In the genomic region with DNA sequence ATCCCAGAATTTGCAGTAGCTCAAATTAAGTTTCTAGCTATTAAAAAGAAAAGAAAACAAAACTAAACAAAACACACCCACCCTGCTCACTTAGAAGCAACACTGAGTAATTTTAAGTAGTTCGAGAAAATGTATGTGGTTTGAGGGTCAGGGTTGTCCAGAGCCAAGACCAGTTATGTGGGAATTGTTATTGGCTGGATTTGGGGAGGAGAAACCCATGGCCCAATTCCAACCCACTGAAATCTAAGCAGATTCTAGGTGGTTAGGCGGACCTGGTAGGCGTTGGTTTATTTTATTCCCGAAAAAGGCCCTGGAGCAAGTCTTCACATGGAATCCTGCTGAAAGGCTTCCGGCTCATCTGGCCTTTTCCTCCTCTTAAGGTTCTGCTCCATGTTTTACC, we compare ENCODE assay signal across 14 cellular contexts.
DNase-seq lines count a peak whose midpoint lies in the region; TF ChIP-seq lines count a peak whose summit lies in the region.
"Had no signal": no experiment of that assay in that cellular context is flagged by ENCODE, and none has a peak within 500 bp of the region (broad histone marks: within the 10 kb centered on the region; RNA-seq: fewer than 3 reads in every experiment).

No MANE protein-coding gene starts in this region.

- H4K12ac ChIP-seq in trophoblast cell (ENCODE audit: low read depth, low read length) = no peak overlapping the region

- no peak overlapping the region for H2AK5ac ChIP-seq in trophoblast cell (ENCODE audit: low read length)

- H2BK5ac ChIP-seq in trophoblast cell (ENCODE audit: low read depth, low read length, poor library complexity) = no peak overlapping the region

- H3K36me3 ChIP-seq in SJSA1 (peaks cover 6% of the 10 kb centered on the region), fibroblast of lung (ENCODE audit: control insufficient read depth, insufficient read depth, low read length) (no peaks in the 10 kb centered on the region), trophoblast cell (ENCODE audit: control insufficient read depth in 1 of 2, insufficient read depth in 2 of 2, low read length in 2 of 2) (peaks cover 2 to 6% of the 10 kb centered on the region in 2 experiments)
- H3K36me3 ChIP-seq: ovary had no signal

- peak overlapping the region; percentile 30 for H3K4me2 ChIP-seq in fibroblast of lung (ENCODE audit: extremely low read depth, insufficient read depth, low read length)
- H3K4me2 ChIP-seq in trophoblast cell (ENCODE audit: low read length) = no peak overlapping the region

- no peak overlapping the region for H4K8ac ChIP-seq in trophoblast cell (ENCODE audit: low read depth, low read length)

- H3K14ac ChIP-seq in trophoblast cell (ENCODE audit: low read length) = no peak overlapping the region

- H2AFZ ChIP-seq in fibroblast of lung (ENCODE audit: low read length) = no peak overlapping the region
- H2AFZ ChIP-seq in trophoblast cell (ENCODE audit: insufficient read depth, low read length, poor library complexity) = no peak overlapping the region

- DNase-seq in AG09309 (ENCODE audit: low read depth) = peak; percentile 87
- DNase-seq in SJSA1 (ENCODE audit: low read depth in 1 of 2, low spot score in 2 of 2) = peak; percentile 71 to 83
- peak; percentile 80 to 98 for DNase-seq in fibroblast of lung (ENCODE audit: low read depth in 2 of 2)
- no peak for DNase-seq in trophoblast cell
- DNase-seq in activated naive CD4-positive, alpha-beta T cell treated with anti-CD3 and anti-CD28 coated beads, Interleukin-2, amount 50 U/mL, for 16 hours = no peak
- no peak for DNase-seq in AG08395 (ENCODE audit: low spot score)
- DNase-seq in NCI-H1694 treated with DMSO at 0.1 percent for 48 hours (lab: John Stamatoyannopoulos, UW) = no peak
- DNase-seq in HT-29 (ENCODE audit: low spot score) = no peak
- DNase-seq: activated CD4-positive, alpha-beta T cell treated with anti-CD3 and anti-CD28 coated beads for 48 hours; DMS79 treated with DMSO at 0.1 percent for 48 hours; OCI-M1; ovary; upper lobe of left lung had no signal

- H3K18ac ChIP-seq in trophoblast cell (ENCODE audit: low read length) = no peak overlapping the region

- H3K9me3 ChIP-seq in SJSA1 (replicated peaks) (no peaks in the 10 kb centered on the region), fibroblast of lung (ENCODE audit: control insufficient read depth, insufficient read depth, low read depth, low read length) (no peaks in the 10 kb centered on the region), trophoblast cell (ENCODE audit: insufficient read depth, low read depth, low read length) (no peaks in the 10 kb centered on the region)
- H3K9me3 ChIP-seq: ovary, upper lobe of left lung had no signal

- H4K91ac ChIP-seq in trophoblast cell (ENCODE audit: low read depth, low read length) = no peak overlapping the region

- no peaks in the 10 kb centered on the region for H3K27me3 ChIP-seq in SJSA1 (replicated peaks)
- no peaks in the 10 kb centered on the region for H3K27me3 ChIP-seq in fibroblast of lung (ENCODE audit: control insufficient read depth, insufficient read depth, low read length)
- no peaks in the 10 kb centered on the region for H3K27me3 ChIP-seq in trophoblast cell (ENCODE audit: insufficient read depth, low read length)
- H3K27me3 ChIP-seq: ovary, upper lobe of left lung had no signal

- H3K4me1 ChIP-seq in SJSA1 (replicated peaks) = peaks cover 41% of the 10 kb centered on the region
- H3K4me1 ChIP-seq in fibroblast of lung (ENCODE audit: control insufficient read depth, extremely low read depth, insufficient read depth, low read length) = peaks cover 7% of the 10 kb centered on the region
- H3K4me1 ChIP-seq in trophoblast cell (ENCODE audit: control insufficient read depth in 1 of 2, insufficient read depth in 2 of 2, low read length in 2 of 2) = peaks cover 17 to 25% of the 10 kb centered on the region in 2 experiments

- H3K4me3 ChIP-seq in AG09309 (ENCODE audit: control insufficient read depth, low read depth, low read length) (no peak overlapping the region), SJSA1 (no peak overlapping the region), fibroblast of lung (replicated peaks in 1 of 4; ENCODE audit: control extremely low read depth in 1 of 4, insufficient read depth in 1 of 4, low read depth in 3 of 4, low read length in 4 of 4) (no peak overlapping the region), trophoblast cell (ENCODE audit: low read depth, low read length) (no peak overlapping the region)
- H3K4me3 ChIP-seq: GM12878, ovary, upper lobe of left lung had no signal

- H2BK12ac ChIP-seq in trophoblast cell (ENCODE audit: low read length) = peak overlapping the region; percentile 47

- H3K27ac ChIP-seq in SJSA1 = peak overlapping the region; percentile 39
- H3K27ac ChIP-seq in fibroblast of lung (ENCODE audit: insufficient read depth, low read length) = no peak overlapping the region
- H3K27ac ChIP-seq in trophoblast cell (ENCODE audit: low read depth, low read length) = no peak overlapping the region
- H3K27ac ChIP-seq: upper lobe of left lung had no signal

- peak overlapping the region; percentile 38 for H3K4ac ChIP-seq in trophoblast cell (ENCODE audit: low read depth, low read length)

- H3K79me2 ChIP-seq in fibroblast of lung (ENCODE audit: control insufficient read depth, insufficient read depth, low read length) = peaks cover 53% of the 10 kb centered on the region
- peaks cover 17% of the 10 kb centered on the region for H3K79me2 ChIP-seq in trophoblast cell (ENCODE audit: control insufficient read depth, insufficient read depth, low read length, poor library complexity)

- TF ChIP-seq CTCF in AG09309 (IDR thresholded peaks at IDR 0.05; ENCODE audit: control insufficient read depth, insufficient read depth, low read depth, low read length, missing control alignments) = no peak
- TF ChIP-seq CTCF in fibroblast of lung (conservative IDR thresholded peaks at IDR 0.05 in 1 of 2, IDR thresholded peaks at IDR 0.05 in 1 of 2; ENCODE audit: low read depth in 1 of 2, low read length in 2 of 2) = no peak

- H2BK120ac ChIP-seq in trophoblast cell (ENCODE audit: insufficient read depth, low read length, poor library complexity) = no peak overlapping the region

- peaks cover 4% of the 10 kb centered on the region for H3K79me1 ChIP-seq in trophoblast cell (ENCODE audit: low read length)

- H4K20me1 ChIP-seq in fibroblast of lung (ENCODE audit: control insufficient read depth, extremely low read depth, insufficient read depth, low read length) = no peaks in the 10 kb centered on the region

- no peak overlapping the region for H3K9ac ChIP-seq in fibroblast of lung (ENCODE audit: insufficient read depth, low read length)
- H3K9ac ChIP-seq in trophoblast cell (ENCODE audit: low read length) = no peak overlapping the region

- no peak overlapping the region for H3K23ac ChIP-seq in trophoblast cell (ENCODE audit: low read length)

- no CpG with 5 or more reads among the region's 5 CpGs for WGBS in trophoblast cell (ENCODE audit: extremely low coverage, insufficient coverage, insufficient read length)

Comparison
In these comparisons a context has a peak if more than half of its experiments do, and no peak if none do; other contexts are left out.
1. DNase-seq: peak in AG09309 (single experiment), SJSA1 (2 of 2) and fibroblast of lung (2 of 2); none in trophoblast cell (0 of 2), activated naive CD4-positive, alpha-beta T cell treated with anti-CD3 and anti-CD28 coated beads, Interleukin-2, amount 50 U/mL, for 16 hours (single experiment), AG08395 (single experiment), NCI-H1694 treated with DMSO at 0.1 percent for 48 hours (single experiment) and HT-29 (single experiment).